ENCODE assay signal across 18 cellular contexts in genomic region chr14:37201724-37202123, GRCh38. TPM values are rescaled to one million over a fixed set of nuclear protein-coding genes. Genes with fewer than 3 reads are reported as not detected.
DNase-seq lines count a peak whose midpoint lies in the region; ATAC-seq and TF ChIP-seq lines count a peak whose summit lies in the region.
"Had no signal": no experiment of that assay in that cellular context is flagged by ENCODE, and none has a peak within 500 bp of the region (broad histone marks: within the 10 kb centered on the region; RNA-seq: fewer than 3 reads in every experiment).

No MANE protein-coding gene starts in this region.

- H4K20me1 ChIP-seq in GM23338 (replicated peaks; ENCODE audit: insufficient read depth) = peaks cover 11% of the 10 kb centered on the region; the same call in 1 of the 2 replicates
- no peaks in the 10 kb centered on the region for H4K20me1 ChIP-seq in osteoblast (ENCODE audit: insufficient read depth, low read length)

- H3F3A ChIP-seq in GM23338 (replicated peaks; ENCODE audit: low read depth) = no peaks in the 10 kb centered on the region

- no peak overlapping the region for H3K4me3 Mint-ChIP-seq in GM23338
- no peak overlapping the region for H3K4me3 Mint-ChIP-seq in WTC11
- H3K4me3 Mint-ChIP-seq: CD4-positive, alpha-beta memory T cell; HFFc6 had no signal

- no peak overlapping the region for H3K4me3 ChIP-seq in GM23338
- no peak overlapping the region for H3K4me3 ChIP-seq in osteoblast (ENCODE audit: insufficient read depth, low read length)
- H3K4me3 ChIP-seq: GM12878, HAP-1 had no signal

- CTCF ChIA-PET in WTC11 (lab: Charles Lee) = interaction anchor here (2.3 kb wide), 1 partner anchor 29 kb away, joined by 16 read pairs; no protein-coding TSS in a partner anchor

- H3K79me2 ChIP-seq in GM23338 (replicated peaks; ENCODE audit: insufficient read depth) (peaks cover 77% of the 10 kb centered on the region), osteoblast (ENCODE audit: insufficient read depth, low read length) (no peaks in the 10 kb centered on the region)

- H3K27me3 Mint-ChIP-seq in GM23338 (ENCODE audit: insufficient read depth, low read depth, poor library complexity) (peaks cover 8% of the 10 kb centered on the region), WTC11 (ENCODE audit: low read depth) (peaks cover 4% of the 10 kb centered on the region)

- H3K9me3 Mint-ChIP-seq in GM23338 = peaks cover 29% of the 10 kb centered on the region
- H3K9me3 Mint-ChIP-seq in WTC11 = peaks cover 29% of the 10 kb centered on the region

- H3K9me3 ChIP-seq in osteoblast (ENCODE audit: low read depth, low read length) = peaks cover 2% of the 10 kb centered on the region
- H3K9me3 ChIP-seq: HAP-1 had no signal

- peak overlapping the region; percentile 9; the same call in 1 of the 2 replicates for H3K27ac Mint-ChIP-seq in GM23338
- peak overlapping the region; percentile 18; the same call in 1 of the 2 replicates for H3K27ac Mint-ChIP-seq in WTC11
- H3K27ac Mint-ChIP-seq: CD4-positive, alpha-beta memory T cell; HFFc6 had no signal

- H2AFZ ChIP-seq in GM23338 (no peak overlapping the region), osteoblast (ENCODE audit: low read length) (no peak overlapping the region)

- no peaks in the 10 kb centered on the region for H3K9me2 ChIP-seq in GM23338 (ENCODE audit: insufficient read depth)

- peaks cover 31% of the 10 kb centered on the region for H3K4me1 ChIP-seq in GM23338 (ENCODE audit: insufficient read depth)
- no peaks in the 10 kb centered on the region for H3K4me1 ChIP-seq in osteoblast (ENCODE audit: insufficient read depth, low read length)
- H3K4me1 ChIP-seq: HAP-1 had no signal

- ATAC-seq in GM23338 (no peak), WTC11 (no peak), GM19035 (IDR thresholded peaks at IDR 0.05; ENCODE audit: unreplicated experiment) (no peak), HG02678 (IDR thresholded peaks at IDR 0.05; ENCODE audit: unreplicated experiment) (no peak)
- ATAC-seq: GM12878 had no signal

- peaks cover 34% of the 10 kb centered on the region for H3K36me3 Mint-ChIP-seq in GM23338 (ENCODE audit: low read depth)
- peaks cover 30% of the 10 kb centered on the region for H3K36me3 Mint-ChIP-seq in WTC11

- no peak for TF ChIP-seq CTCF in GM23338 (conservative IDR thresholded peaks at IDR 0.05; ENCODE audit: low read depth in 2 of 2)
- no peak for TF ChIP-seq CTCF in WTC11 (IDR thresholded peaks at IDR 0.05)
- TF ChIP-seq CTCF in osteoblast (IDR thresholded peaks at IDR 0.05; ENCODE audit: extremely low read depth, low read depth, low read length) = no peak

- H3K36me3 ChIP-seq in GM23338 (ENCODE audit: insufficient read depth) = peaks cover 9% of the 10 kb centered on the region; the same call in 1 of the 2 replicates
- no peaks in the 10 kb centered on the region for H3K36me3 ChIP-seq in osteoblast (ENCODE audit: insufficient read depth, low read length)
- H3K36me3 ChIP-seq: HAP-1 had no signal

- DNase-seq in GM23338 (ENCODE audit: low spot score) (no peak), WTC11 (ENCODE audit: low spot score) (no peak), epithelial cell of prostate (ENCODE audit: low read depth, low spot score) (no peak), osteoblast (ENCODE audit: insufficient read length, low spot score, missing footprints) (peak; percentile 30), DMS53 (lab: John Stamatoyannopoulos, UW) (no peak)
- DNase-seq: C1 segment of cervical spinal cord; CD4-positive, alpha-beta memory T cell; COR-L47; DMS153; DMS79; GDM1; GOT3 had no signal

- H3K27ac ChIP-seq in GM23338 (ENCODE audit: low read depth) (no peak overlapping the region), epithelial cell of prostate (peak overlapping the region; percentile 85), osteoblast (ENCODE audit: low read depth, low read length) (no peak overlapping the region)

- H3K27me3 ChIP-seq in GM23338 (ENCODE audit: insufficient read depth) (no peaks in the 10 kb centered on the region), osteoblast (ENCODE audit: insufficient read depth, low read length) (no peaks in the 10 kb centered on the region)

- POLR2A ChIA-PET in WTC11 (lab: Charles Lee) = no interaction called here

- H3K4me1 Mint-ChIP-seq in GM23338 (peaks cover 17% of the 10 kb centered on the region; the same call in 2 of the 3 replicates), WTC11 (peaks cover 23% of the 10 kb centered on the region)

- no peak overlapping the region for H3K4me2 ChIP-seq in GM23338
- no peak overlapping the region for H3K4me2 ChIP-seq in osteoblast (ENCODE audit: insufficient read depth, low read length)

TF ChIP-seq in GM23338, 12 proteins besides CTCF, POLR2A, EP300 and RAD21 (continues in another document):
- TF ChIP-seq POLR2AphosphoS5 (IDR thresholded peaks at IDR 0.05; ENCODE audit: low read depth) (no peak), JUNB (IDR thresholded peaks at IDR 0.05; ENCODE audit: unreplicated experiment) (no peak), EZH2 (IDR thresholded peaks at IDR 0.05; ENCODE audit: low read depth, unreplicated experiment) (no peak), CREB1 (CRISPR knock-in tag; IDR thresholded peaks at IDR 0.05; ENCODE audit: low read depth) (no peak)
- TF ChIP-seq, protein P1, sequence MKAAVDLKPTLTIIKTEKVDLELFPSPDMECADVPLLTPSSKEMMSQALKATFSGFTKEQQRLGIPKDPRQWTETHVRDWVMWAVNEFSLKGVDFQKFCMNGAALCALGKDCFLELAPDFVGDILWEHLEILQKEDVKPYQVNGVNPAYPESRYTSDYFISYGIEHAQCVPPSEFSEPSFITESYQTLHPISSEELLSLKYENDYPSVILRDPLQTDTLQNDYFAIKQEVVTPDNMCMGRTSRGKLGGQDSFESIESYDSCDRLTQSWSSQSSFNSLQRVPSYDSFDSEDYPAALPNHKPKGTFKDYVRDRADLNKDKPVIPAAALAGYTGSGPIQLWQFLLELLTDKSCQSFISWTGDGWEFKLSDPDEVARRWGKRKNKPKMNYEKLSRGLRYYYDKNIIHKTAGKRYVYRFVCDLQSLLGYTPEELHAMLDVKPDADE (IDR thresholded peaks at IDR 0.05) = no peak

TF ChIP-seq in WTC11, 78 proteins besides CTCF, POLR2A, EP300 and RAD21:
- no peak for TF ChIP-seq ATF1 (CRISPR knock-in tag; IDR thresholded peaks at IDR 0.05)
- peak; percentile 62; the same call in 1 of the 2 replicates for TF ChIP-seq GABPB1 (CRISPR knock-in tag; IDR thresholded peaks at IDR 0.05)

RNA-seq across cellular contexts. Expression of gene MIPOL1, which starts 4.0 kb away (rescaled TPM):
- total RNA-seq in GM23338 (2014; rRNA removed; shearing (Covaris generic)) = 21.7 and 24.8 TPM in 2 replicates
- 12.5 and 16.6 TPM in 2 replicates for polyA plus RNA-seq in GM23338 (2016; fragmentation: Nextera tagmentation; extraction: Ambion mirVana)
- 12.0 to 13.1 TPM (median 12.3 TPM) in 3 replicates for total RNA-seq in WTC11 (2021)
- total RNA-seq in osteoblast = 9.0 and 9.7 TPM in 2 replicates
- total RNA-seq: A172, GM12878 had no signal

RNA-seq across cellular contexts. Expression of gene SLC25A21, which starts 29.3 kb away (rescaled TPM):
- total RNA-seq in GM23338 (2014; rRNA removed; shearing (Covaris generic)) = 5.5 and 12.1 TPM in 2 replicates
- 10.1 and 10.6 TPM in 2 replicates for polyA plus RNA-seq in GM23338 (2016; fragmentation: Nextera tagmentation; extraction: Ambion mirVana)
- total RNA-seq in WTC11 (2021) (3.8 to 8.2 TPM (median 6.0 TPM) in 3 replicates), osteoblast (0.29 and 0.72 TPM in 2 replicates)
- total RNA-seq: CD4-positive, alpha-beta memory T cell had no signal
- polyA plus RNA-seq: CD4-positive, alpha-beta memory T cell had no signal
